Comparison of ENCODE assay signal across 8 cellular contexts in the genomic region with DNA sequence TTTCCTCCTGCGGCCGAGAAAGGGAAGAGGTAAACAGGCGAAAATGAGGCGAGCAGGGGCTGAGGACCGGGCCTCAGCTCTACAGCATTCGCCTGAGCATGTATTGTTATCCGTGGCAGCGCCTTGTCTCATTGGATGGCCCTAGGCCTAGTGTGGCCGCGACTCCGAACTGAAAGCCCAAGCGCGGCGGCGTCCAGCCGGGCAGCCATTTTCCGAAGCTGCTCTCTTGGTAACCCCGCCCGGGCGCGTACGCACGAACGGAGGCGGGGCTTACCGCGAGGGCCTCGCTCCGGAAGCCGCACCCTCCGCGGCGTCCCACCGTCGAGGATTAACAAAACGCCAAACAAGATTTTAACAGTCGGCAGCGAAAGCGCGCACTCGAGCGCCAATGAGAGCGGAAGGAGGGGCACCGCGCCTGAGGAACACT. TPM values are rescaled to one million over a fixed set of nuclear protein-coding genes. Genes with fewer than 3 reads are reported as not detected.
DNase-seq lines count a peak whose midpoint lies in the region; ATAC-seq and TF ChIP-seq lines count a peak whose summit lies in the region.

No MANE protein-coding gene starts in this region.

- H3K4me1 ChIP-seq in colonic mucosa: peaks cover 4% of the 10 kb centered on the region

- no peaks in the 10 kb centered on the region for H3K27me3 Mint-ChIP-seq in memory B cell

- peak overlapping the region; percentile 98 for H3K27ac Mint-ChIP-seq in memory B cell

- peak; percentile 63 for ATAC-seq in HG02852 (IDR thresholded peaks at IDR 0.05; ENCODE audit: unreplicated experiment)
- ATAC-seq in memory B cell (ENCODE audit: low read depth): no peak

- H3K9me3 ChIP-seq in colonic mucosa: no peaks in the 10 kb centered on the region

- peaks cover 18% of the 10 kb centered on the region for H3K4me1 Mint-ChIP-seq in memory B cell

- DNase-seq in colonic mucosa: no peak
- DNase-seq in memory B cell (ENCODE audit: low spot score in 2 of 2): peak; percentile 93 to 94
- DNase-seq in stimulated activated CD8-positive, alpha-beta memory T cell treated with anti-CD3 and anti-CD28 coated beads, Interleukin-2, amount 100 ng/mL, for 48 hours (ENCODE audit: low read depth in 2 of 2): peak; percentile 90
- DNase-seq in DMS153 treated with DMSO at 0.1 percent for 48 hours (lab: John Stamatoyannopoulos, UW; ENCODE audit: unreplicated experiment): no peak
- no peak for DNase-seq in NCI-H446 (lab: John Stamatoyannopoulos, UW)

- H3K36me3 Mint-ChIP-seq in memory B cell: peaks cover 5% of the 10 kb centered on the region

- H3K27me3 ChIP-seq in colonic mucosa: no peaks in the 10 kb centered on the region

- H3K4me3 ChIP-seq in GM08714 (ENCODE audit: low read length): peak overlapping the region; percentile 78
- H3K4me3 ChIP-seq in WI38 (ENCODE audit: low read depth, low read length): peak overlapping the region; percentile 94
- H3K4me3 ChIP-seq in colonic mucosa: peak overlapping the region; percentile 95

- no peak for TF ChIP-seq CTCF in WI38 (IDR thresholded peaks at IDR 0.05; ENCODE audit: low read depth, low read length)
- TF ChIP-seq CTCF in colonic mucosa (IDR thresholded peaks at IDR 0.05): no peak

- H3K36me3 ChIP-seq in colonic mucosa: no peaks in the 10 kb centered on the region

- peak overlapping the region; percentile 89 to 90 for H3K9ac ChIP-seq in colonic mucosa (ENCODE audit: low read depth in 2 of 2, low read length in 2 of 2)

- H3K4me3 Mint-ChIP-seq in memory B cell: peak overlapping the region; percentile 93

- intact Hi-C loops in colonic mucosa (cut with DNase I): no loop called here

- peak overlapping the region; percentile 99 for H3K27ac ChIP-seq in colonic mucosa

- peaks cover 4% of the 10 kb centered on the region for H3K9me3 Mint-ChIP-seq in memory B cell

RNA-seq across cellular contexts. Expression of a gene that starts 0.8 kb away (rescaled TPM):
- total RNA-seq in colonic mucosa: 10 to 100 TPM; 28.8 to 30.7 TPM

Comparison
In these comparisons a context has a peak if more than half of its experiments do, and no peak if none do; other contexts are left out.
1. DNase-seq: peak in memory B cell (2 of 2) and stimulated activated CD8-positive, alpha-beta memory T cell treated with anti-CD3 and anti-CD28 coated beads, Interleukin-2, amount 100 ng/mL, for 48 hours (2 of 2); none in colonic mucosa (single experiment), DMS153 treated with DMSO at 0.1 percent for 48 hours (single experiment) and NCI-H446 (0 of 2).
2. Peak in every context shown above with its lines, with median percentiles within 50 percentile points of each other: H3K4me3 ChIP-seq.